32 cellular contexts compared by ENCODE assay signal in the genomic region with DNA sequence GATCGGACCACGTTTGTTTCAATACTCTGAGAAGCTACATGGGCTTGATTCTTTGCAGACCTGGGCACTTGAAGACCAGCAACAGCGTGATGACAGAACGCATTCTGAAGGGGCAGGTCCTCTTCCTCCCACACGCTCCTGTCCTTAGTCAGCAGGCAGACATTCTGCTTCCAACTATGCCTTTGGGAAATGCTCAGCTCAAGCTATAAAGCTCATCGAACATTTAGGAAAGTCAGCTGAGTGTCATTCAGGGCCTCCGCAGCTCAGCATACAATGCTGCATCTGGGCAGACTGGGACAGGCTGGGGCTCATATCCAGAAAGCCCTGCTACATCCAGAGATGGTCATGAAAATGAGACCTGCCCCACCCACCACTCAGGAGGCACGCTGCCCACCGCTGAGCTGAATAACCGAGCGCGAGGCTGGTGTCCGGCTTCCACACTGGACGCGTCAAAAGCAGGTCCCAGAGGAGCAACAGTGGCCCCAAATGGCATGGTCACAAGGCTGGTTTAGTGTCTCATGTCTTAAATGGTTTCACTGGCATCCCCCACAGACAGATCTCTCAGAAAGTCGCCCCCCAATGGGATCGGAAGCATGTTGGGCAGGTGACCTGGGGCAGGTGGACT.
DNase-seq lines count a peak whose midpoint lies in the region; ATAC-seq, FAIRE-seq and TF ChIP-seq lines count a peak whose summit lies in the region.
"Had no signal": no experiment of that assay in that cellular context is flagged by ENCODE, and none has a peak within 500 bp of the region (broad histone marks: within the 10 kb centered on the region; RNA-seq: fewer than 3 reads in every experiment).

No MANE protein-coding gene starts in this region.

- no peaks in the 10 kb centered on the region for H3K27me3 ChIP-seq in astrocyte (ENCODE audit: insufficient read depth, low read length)
- no peaks in the 10 kb centered on the region for H3K27me3 ChIP-seq in body of pancreas
- H3K27me3 ChIP-seq: colonic mucosa, Peyer's patch, right lobe of liver had no signal

- H3K4me2 ChIP-seq in astrocyte (ENCODE audit: low read length), result no peak overlapping the region

- no peak for FAIRE-seq in astrocyte (lab: Jason Lieb, UNC)
- FAIRE-seq: bronchial epithelial cell, HepG2 had no signal

- no peak overlapping the region for H3K4me3 Mint-ChIP-seq in astrocyte (ENCODE audit: unreplicated experiment)
- peak overlapping the region in 7 of 10 donors; percentile 11 to 86 (median 70) for H3K4me3 Mint-ChIP-seq in naive thymus-derived CD8-positive, alpha-beta T cell

- H3K4me1 ChIP-seq in astrocyte (ENCODE audit: insufficient read depth, low read length) (no peaks in the 10 kb centered on the region), body of pancreas (no peaks in the 10 kb centered on the region)
- H3K4me1 ChIP-seq: colonic mucosa, prostate gland had no signal

- H3K9me3 Mint-ChIP-seq in astrocyte (ENCODE audit: unreplicated experiment), result peaks cover 45% of the 10 kb centered on the region
- H3K9me3 Mint-ChIP-seq in naive thymus-derived CD8-positive, alpha-beta T cell, result peaks cover 0 to 2% (median 0%) of the 10 kb centered on the region in 9 donors

- no peaks in the 10 kb centered on the region for H3K36me3 Mint-ChIP-seq in astrocyte (ENCODE audit: low read depth, unreplicated experiment)
- H3K36me3 Mint-ChIP-seq in naive thymus-derived CD8-positive, alpha-beta T cell, result no peaks in the 10 kb centered on the region
- H3K36me3 Mint-ChIP-seq: activated naive CD8-positive, alpha-beta T cell had no signal

- no peaks in the 10 kb centered on the region for H4K20me1 ChIP-seq in astrocyte (ENCODE audit: insufficient read depth, low read length)

- no peak for TF ChIP-seq POLR2A in body of pancreas (IDR thresholded peaks at IDR 0.05)

- ATAC-seq in left cardiac atrium, result no peak
- no peak for ATAC-seq in naive thymus-derived CD8-positive, alpha-beta T cell
- no peak for ATAC-seq in body of pancreas
- no peak for ATAC-seq in GM19328 (IDR thresholded peaks at IDR 0.05; ENCODE audit: unreplicated experiment)
- ATAC-seq: HepG2, left lobe of liver, right lobe of liver had no signal

- no peak overlapping the region for H2AFZ ChIP-seq in astrocyte (ENCODE audit: low read depth, low read length)
- H2AFZ ChIP-seq: GM23248 had no signal

- H3K79me2 ChIP-seq in astrocyte (ENCODE audit: insufficient read depth, low read length), result no peaks in the 10 kb centered on the region

- WGBS in body of pancreas, 2 donors, result 88 to 92% methylated on average over 16 to 17 of the region's 17 CpGs

- H3K36me3 ChIP-seq in astrocyte (ENCODE audit: insufficient read depth, low read length) (no peaks in the 10 kb centered on the region), body of pancreas (replicated peaks in 1 of 2; ENCODE audit: insufficient read depth in 1 of 2, low read depth in 2 of 2) (no peaks in the 10 kb centered on the region)
- H3K36me3 ChIP-seq: colonic mucosa, Peyer's patch, prostate gland, right lobe of liver, tibial nerve had no signal

- no peak overlapping the region for H3K27ac ChIP-seq in astrocyte (ENCODE audit: low read depth, low read length)
- H3K27ac ChIP-seq in body of pancreas, result no peak overlapping the region
- H3K27ac ChIP-seq: colonic mucosa, epithelial cell of prostate, GM23248, Peyer's patch, prostate gland, right lobe of liver, tibial nerve, VCaP had no signal

- no peaks in the 10 kb centered on the region for H3K4me1 Mint-ChIP-seq in astrocyte (ENCODE audit: low read depth, unreplicated experiment)
- H3K4me1 Mint-ChIP-seq in naive thymus-derived CD8-positive, alpha-beta T cell, result peaks cover 12 to 34% (median 18%) of the 10 kb centered on the region in 4 donors

- no peaks in the 10 kb centered on the region for H3K27me3 Mint-ChIP-seq in astrocyte (ENCODE audit: low read depth, unreplicated experiment)
- no peaks in the 10 kb centered on the region for H3K27me3 Mint-ChIP-seq in naive thymus-derived CD8-positive, alpha-beta T cell
- H3K27me3 Mint-ChIP-seq: activated naive CD8-positive, alpha-beta T cell; B cell had no signal

- H3K4me3 ChIP-seq in astrocyte (ENCODE audit: insufficient read depth, low read depth, low read length) (no peak overlapping the region), body of pancreas (no peak overlapping the region)
- H3K4me3 ChIP-seq: colonic mucosa, GM23248, Peyer's patch, prostate gland, right lobe of liver, tibial nerve had no signal

- DNase-seq in cardiac septum (ENCODE audit: low spot score), result peak; percentile 57
- DNase-seq in left cardiac atrium, result no peak
- DNase-seq in astrocyte (ENCODE audit: low read depth), result peak; percentile 5
- DNase-seq in naive thymus-derived CD8-positive, alpha-beta T cell, result no peak
- no peak for DNase-seq in AG08395 (ENCODE audit: low spot score)
- no peak for DNase-seq in hypothalamus (lab: John Stamatoyannopoulos, UW)
- DNase-seq in body of pancreas, result no peak
- DNase-seq: activated CD8-positive, alpha-beta memory T cell treated with anti-CD3 and anti-CD28 coated beads, Interleukin-2, amount 50 U/mL, for 4 hours; colonic mucosa; effector CD4-positive, alpha-beta T cell; GM23248; hippocampal formation; Kasumi-1; mesenchymal stem cell; MV-4-11; NCI-H1436; NCI-H226; Peyer's patch; right lobe of liver; SHP77; stimulated activated CD4-positive, alpha-beta T cell treated with anti-CD3 and anti-CD28 coated beads, Interleukin-12 subunit alpha, Interleukin-12 subunit beta, amount 100 ng/mL, for 4 hours; stimulated activated CD4-positive, alpha-beta T cell treated with anti-CD3 and anti-CD28 coated beads, Interleukin-4, amount 100 ng/mL, for 1 hour had no signal

- H3K27ac Mint-ChIP-seq in astrocyte (ENCODE audit: unreplicated experiment), result no peak overlapping the region
- peak overlapping the region in 1 of 10 donors; percentile 88 for H3K27ac Mint-ChIP-seq in naive thymus-derived CD8-positive, alpha-beta T cell
- H3K27ac Mint-ChIP-seq: activated naive CD8-positive, alpha-beta T cell had no signal

- no peak for TF ChIP-seq CTCF in astrocyte (IDR thresholded peaks at IDR 0.05; ENCODE audit: insufficient read depth, low read depth, low read length)
- TF ChIP-seq CTCF in body of pancreas (IDR thresholded peaks at IDR 0.05), result no peak

- intact Hi-C loops in cardiac septum (cut with DNase I) (no loop called here), left cardiac atrium (cut with DNase I) (no loop called here), body of pancreas (cut with DNase I) (no loop called here)

- H3K9me3 ChIP-seq in astrocyte (ENCODE audit: insufficient read depth, low read depth, low read length) (no peaks in the 10 kb centered on the region), body of pancreas (no peaks in the 10 kb centered on the region)
- H3K9me3 ChIP-seq: colonic mucosa, Peyer's patch, prostate gland, right lobe of liver had no signal

- POLR2A ChIA-PET in naive thymus-derived CD8-positive, alpha-beta T cell (lab: Charles Lee), result no interaction called here

- H3K9ac ChIP-seq in astrocyte (ENCODE audit: low read length), result no peak overlapping the region
- H3K9ac ChIP-seq: GM23248 had no signal

Comparison
In these comparisons a context has a peak if more than half of its experiments do, and no peak if none do; other contexts are left out.
1. DNase-seq: peak in cardiac septum (single experiment) and astrocyte (single experiment); none in left cardiac atrium (single experiment), naive thymus-derived CD8-positive, alpha-beta T cell (0 of 10), AG08395 (single experiment), hypothalamus (0 of 51) and body of pancreas (0 of 4).